In the genomic region with DNA sequence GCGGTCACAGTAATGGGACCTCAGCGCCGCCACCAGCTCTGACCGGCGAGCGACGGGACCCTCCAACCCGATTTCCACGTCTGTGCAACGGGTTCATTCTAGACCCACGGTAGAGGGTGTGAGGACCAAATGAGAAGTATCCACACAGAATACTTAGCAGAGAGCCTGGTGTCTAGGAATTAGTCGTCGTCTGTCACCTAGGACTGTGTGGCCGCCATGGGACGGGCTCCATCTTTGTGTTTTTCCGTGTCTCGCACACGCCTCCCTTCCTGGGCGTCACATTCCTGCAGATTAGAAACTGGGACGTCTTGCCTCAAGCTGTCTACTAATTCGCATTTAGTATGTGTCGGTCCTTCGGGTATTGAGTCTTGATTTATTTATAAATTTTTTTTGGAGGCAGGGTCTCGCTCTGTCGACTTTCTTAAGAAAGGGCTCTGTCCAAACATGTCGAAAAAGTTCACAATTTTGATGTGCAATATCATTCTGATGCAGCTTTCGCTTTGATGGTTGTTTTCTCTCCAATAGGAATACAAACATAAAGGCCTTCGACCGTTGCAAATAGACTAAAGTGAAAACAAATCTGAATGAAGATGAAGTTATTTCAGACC, we compare ENCODE assay signal across 8 cellular contexts. TPM values are rescaled to one million over a fixed set of nuclear protein-coding genes. Genes with fewer than 3 reads are reported as not detected.
A peak's percentile ranks its signal among the peaks of the same experiment; 100 is the strongest.
DNase-seq lines count a peak whose midpoint lies in the region; ATAC-seq and TF ChIP-seq lines count a peak whose summit lies in the region.

No MANE protein-coding gene starts in this region.

- H3K9me3 ChIP-seq in effector memory CD4-positive, alpha-beta T cell (ENCODE audit: control insufficient read depth, low read length), result no peaks in the 10 kb centered on the region
- no peaks in the 10 kb centered on the region for H3K9me3 ChIP-seq in mononuclear cell (ENCODE audit: low read depth, low read length)
- no peaks in the 10 kb centered on the region for H3K9me3 ChIP-seq in transverse colon

- no peaks in the 10 kb centered on the region for H3K27me3 ChIP-seq in effector memory CD4-positive, alpha-beta T cell (replicated peaks; ENCODE audit: control insufficient read depth, insufficient read depth, low read length, poor library complexity, severe bottlenecking)
- no peaks in the 10 kb centered on the region for H3K27me3 ChIP-seq in mononuclear cell (ENCODE audit: insufficient read depth, low read length)
- H3K27me3 ChIP-seq in transverse colon, result no peaks in the 10 kb centered on the region

- TF ChIP-seq EP300 in transverse colon (IDR thresholded peaks at IDR 0.05; ENCODE audit: low read depth), result no peak

- WGBS in transverse colon (ENCODE audit: low coverage in 1 of 2), 2 donors, result 0% methylated on average over 6 to 29 of the region's 29 CpGs

- H3K4me3 ChIP-seq in effector memory CD4-positive, alpha-beta T cell (ENCODE audit: insufficient read depth, low read depth, low read length, poor library complexity, severe bottlenecking), result peak overlapping the region; percentile 90
- peak overlapping the region; percentile 99 for H3K4me3 ChIP-seq in mononuclear cell (ENCODE audit: low read length)
- peak overlapping the region; percentile 52 to 95 (median 90) for H3K4me3 ChIP-seq in transverse colon

- peak; percentile 12 for ATAC-seq in GM21381 (IDR thresholded peaks at IDR 0.05; ENCODE audit: unreplicated experiment)

- in situ Hi-C loops in transverse colon (cut with MboI; ENCODE audit: low pct_ligation_motif_present in 1 of 4, low pct_unique_long_range_greater_than_20kb in 1 of 4, low sequenced_read_pairs in 3 of 4), result no loop called here

- peak overlapping the region; percentile 95 for H3K27ac ChIP-seq in effector memory CD4-positive, alpha-beta T cell (ENCODE audit: insufficient read depth, low read length, poor library complexity, severe bottlenecking)
- peak overlapping the region; percentile 97 to 100 (median 99) for H3K27ac ChIP-seq in transverse colon

- intact Hi-C loops in transverse colon (cut with DNase I; ENCODE audit: low total_unique reads), result no loop called here

- no peaks in the 10 kb centered on the region for H3K36me3 ChIP-seq in effector memory CD4-positive, alpha-beta T cell (ENCODE audit: control insufficient read depth, insufficient read depth, low read length)
- no peaks in the 10 kb centered on the region for H3K36me3 ChIP-seq in transverse colon

- H3K4me1 ChIP-seq in effector memory CD4-positive, alpha-beta T cell (ENCODE audit: control insufficient read depth, insufficient read depth, low read length, poor library complexity, severe bottlenecking), result peaks cover 36% of the 10 kb centered on the region
- H3K4me1 ChIP-seq in mononuclear cell (ENCODE audit: insufficient read depth, low read length), result peaks cover 70% of the 10 kb centered on the region
- H3K4me1 ChIP-seq in transverse colon, result peaks cover 27 to 61% (median 58%) of the 10 kb centered on the region in 4 donors

- DNase-seq in EL, result peak; percentile 66
- peak; percentile 64 for DNase-seq in HT-29 (ENCODE audit: low spot score)
- DNase-seq in T-helper 2 cell, result peak in 4 of 5 experiments; percentile 13 to 73 (median 40)
- peak; percentile 28 to 30 (median 29) for DNase-seq in effector memory CD4-positive, alpha-beta T cell
- peak; percentile 52 for DNase-seq in transverse colon
- no peak for DNase-seq in SHP77 treated with DMSO at 0.1 percent for 48 hours (lab: John Stamatoyannopoulos, UW)

- no peak for TF ChIP-seq CTCF in transverse colon (IDR thresholded peaks at IDR 0.05)

- TF ChIP-seq POLR2A in transverse colon (IDR thresholded peaks at IDR 0.05), result no peak

RNA-seq across cellular contexts. Expression of a gene that starts 0.6 kb away (rescaled TPM):
- 10.9 and 14.0 TPM in 2 replicates for total RNA-seq in HT-29 (2014; rRNA removed; shearing (Covaris generic))
- total RNA-seq in mononuclear cell (6.3 TPM), transverse colon (10 to 100 TPM in 3 of 4 donors, 1 to 10 TPM in 1; 4.1 to 18.8 (median 14.3) TPM)

RNA-seq across cellular contexts. Expression of a gene that starts 0.8 kb away (rescaled TPM):
- 181 and 203 TPM in 2 replicates for total RNA-seq in HT-29 (2014; rRNA removed; shearing (Covaris generic))
- 75.1 TPM for total RNA-seq in mononuclear cell
- 100 to 1,000 TPM in 2 of 4 donors, 10 to 100 TPM in 2; 91.9 to 160 (median 122) TPM for total RNA-seq in transverse colon
